In genomic region chr18:31125878-31126277, GRCh38 we compare ENCODE assay signal across 9 cellular contexts. TPM values are rescaled to one million over a fixed set of nuclear protein-coding genes. Genes with fewer than 3 reads are reported as not detected.
"Had no signal": no experiment of that assay in that cellular context is flagged by ENCODE, and none has a peak within 500 bp of the region (broad histone marks: within the 10 kb centered on the region; RNA-seq: fewer than 3 reads in every experiment).

No MANE protein-coding gene starts in this region.

- FAIRE-seq: G401.6, GM12878, GM12891, GM12892, GM18507, GM19239 had no signal

- DNase-seq: GDM1, GF-D8 had no signal

- ATAC-seq: GM12878 had no signal

- H3K4me3 ChIP-seq: GM12878 had no signal

RNA-seq across cellular contexts. Expression of gene DSC2, which starts 23.7 kb away (rescaled TPM):
- total RNA-seq: G401 had no signal

RNA-seq across cellular contexts. Expression of gene DSC1, which starts 36.8 kb away (rescaled TPM):
- total RNA-seq: G401 had no signal
